13 cellular contexts compared by ENCODE assay signal in genomic region chr15:47586653-47587224, GRCh38.
DNase-seq lines count a peak whose midpoint lies in the region; ATAC-seq lines count a peak whose summit lies in the region.
"Had no signal": no experiment of that assay in that cellular context is flagged by ENCODE, and none has a peak within 500 bp of the region (broad histone marks: within the 10 kb centered on the region; RNA-seq: fewer than 3 reads in every experiment).

No MANE protein-coding gene starts in this region.

- H3K4me1 ChIP-seq in BLaER1, result peaks cover 64% of the 10 kb centered on the region

- peak; percentile 4 for DNase-seq in HS-27A (ENCODE audit: low read depth)
- DNase-seq in NCI-H2171 (lab: John Stamatoyannopoulos, UW), result peak; percentile 99
- DNase-seq in fibroblast of the conjunctiva (ENCODE audit: low read depth), result peak; percentile 3
- DNase-seq in pons (ENCODE audit: low spot score), result no peak
- no peak for DNase-seq in stimulated activated CD4-positive, alpha-beta T cell treated with anti-CD3 and anti-CD28 coated beads, Interleukin-2, amount 100 ng/mL, for 24 hours
- DNase-seq: dorsolateral prefrontal cortex; stimulated activated CD4-positive, alpha-beta T cell treated with anti-CD3 and anti-CD28 coated beads, Interleukin-15, amount 100 ng/mL, for 24 hours; stimulated activated CD8-positive, alpha-beta memory T cell treated with anti-CD3 and anti-CD28 coated beads, Interleukin-4, amount 100 ng/mL, for 48 hours had no signal

- H3K27ac ChIP-seq in BLaER1, result 0 out of 2 replicates have a peak overlapping the region, but pooled peaks have one; percentile 32
- H3K27ac ChIP-seq: C4-2B, dorsolateral prefrontal cortex, neutrophil had no signal

- no peaks in the 10 kb centered on the region for H3K9me3 ChIP-seq in BLaER1
- H3K9me3 ChIP-seq: neutrophil had no signal

- no peaks in the 10 kb centered on the region for H3K36me3 ChIP-seq in BLaER1
- H3K36me3 ChIP-seq: neutrophil had no signal

- no peak overlapping the region for H3K4me3 ChIP-seq in BLaER1
- H3K4me3 ChIP-seq: dorsolateral prefrontal cortex had no signal

- H3K27me3 ChIP-seq in BLaER1, result no peaks in the 10 kb centered on the region
- H3K27me3 ChIP-seq: neutrophil had no signal

- H3K9ac ChIP-seq in BLaER1, result no peak overlapping the region

- peak overlapping the region; percentile 79 for H3K4me2 ChIP-seq in BLaER1

- no peak for ATAC-seq in HG02852 (IDR thresholded peaks at IDR 0.05; ENCODE audit: unreplicated experiment)
- ATAC-seq in GM21576 (IDR thresholded peaks at IDR 0.05; ENCODE audit: unreplicated experiment), result no peak

- H4K20me1 ChIP-seq in BLaER1, result no peaks in the 10 kb centered on the region

Comparison
In these comparisons a context has a peak if more than half of its experiments do, and no peak if none do; other contexts are left out.
1. DNase-seq: peak in HS-27A (single experiment), NCI-H2171 (single experiment) and fibroblast of the conjunctiva (single experiment); none in pons (single experiment) and stimulated activated CD4-positive, alpha-beta T cell treated with anti-CD3 and anti-CD28 coated beads, Interleukin-2, amount 100 ng/mL, for 24 hours (0 of 2).